In the genomic region with DNA sequence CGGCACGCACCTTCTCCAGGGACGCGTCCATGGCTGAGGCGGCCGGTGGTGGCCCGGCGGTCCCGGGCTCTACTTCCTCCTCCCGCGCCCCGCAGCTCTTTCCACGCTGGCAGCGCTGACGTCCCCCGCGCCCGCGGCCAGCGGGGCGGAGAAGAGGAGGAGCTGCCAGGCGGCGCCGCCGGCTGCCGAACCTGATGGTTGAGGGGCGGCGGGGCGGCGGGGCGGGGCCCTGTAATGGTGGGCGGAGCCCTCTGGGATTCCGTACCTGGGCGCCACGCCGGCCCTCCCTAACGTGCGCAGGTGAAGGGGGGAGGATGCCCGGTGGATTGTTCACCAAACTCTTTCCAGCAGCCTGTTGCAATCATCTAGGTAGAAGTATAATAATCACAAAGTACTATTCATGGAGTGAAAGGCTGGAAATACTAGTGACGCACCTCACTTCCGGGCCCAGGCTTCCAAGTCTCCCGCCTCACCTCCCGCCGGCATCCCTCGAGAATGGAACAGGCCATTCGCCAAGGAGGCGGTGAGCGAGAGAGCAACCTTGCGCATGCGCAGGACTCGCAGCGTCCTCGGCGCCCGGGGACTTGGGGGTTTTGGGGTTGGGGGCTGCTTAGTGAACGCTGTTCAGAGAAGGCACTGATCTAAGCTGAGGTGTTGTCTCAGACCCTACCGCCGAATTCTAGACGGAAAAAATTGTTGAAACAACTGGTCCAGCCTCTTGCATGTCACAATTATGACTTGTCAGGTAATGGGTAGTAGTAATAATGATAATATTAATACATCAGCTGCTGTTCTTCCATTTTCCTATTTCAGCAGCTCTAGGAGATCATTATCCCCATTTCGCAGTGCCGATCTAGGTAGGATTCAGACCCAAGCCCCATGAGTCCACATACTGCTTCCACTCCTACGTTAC, we compare ENCODE assay signal across 8 cellular contexts. TPM values are rescaled to one million over a fixed set of nuclear protein-coding genes. Genes with fewer than 3 reads are reported as not detected.
A peak's percentile ranks its signal among the peaks of the same experiment; 100 is the strongest.
DNase-seq lines count a peak whose midpoint lies in the region; ATAC-seq and TF ChIP-seq lines count a peak whose summit lies in the region.
"Not testable (repeated sequence)": the region's sequence is repeated elsewhere in the genome, so short reads cannot be mapped to it uniquely, and the experiment has no call there.

No MANE protein-coding gene starts in this region.

- not testable (repeated sequence) for H3K9me3 Mint-ChIP-seq in CD14-positive monocyte; activated CD4-positive, alpha-beta T cell treated with anti-CD3 and anti-CD28 coated beads, Interleukin-2, amount 10 ng/mL, durations not matched to agents 24 days and 14 days

- TF ChIP-seq CTCF in CD14-positive monocyte (IDR thresholded peaks at IDR 0.05); coronary artery (IDR thresholded peaks at IDR 0.05): not testable (repeated sequence)

- DNase-seq in CD14-positive monocyte (ENCODE audit: low spot score) (peak; percentile 64), NCI-H526 (lab: John Stamatoyannopoulos, UW) (peak; percentile 60 to 89), coronary artery (ENCODE audit: low spot score) (peak; percentile 91), left kidney (ENCODE audit: low read depth, low spot score) (peak; percentile 97)
- peak; percentile 96 for DNase-seq in activated CD4-positive, alpha-beta T cell treated with anti-CD3 and anti-CD28 coated beads, Interleukin-2, amount 10 ng/mL, durations not matched to agents 24 days and 14 days
- peak; percentile 88 for DNase-seq in stimulated activated CD4-positive, alpha-beta T cell treated with anti-CD3 and anti-CD28 coated beads, Interleukin-1b, Interleukin-23, amount 100 ng/mL, for 48 hours

- intact Hi-C loops in CD14-positive monocyte (cut with micrococcal nuclease): not testable (repeated sequence)
- intact Hi-C loops in activated CD4-positive, alpha-beta T cell treated with anti-CD3 and anti-CD28 coated beads, Interleukin-2, amount 10 ng/mL, durations not matched to agents 24 days and 14 days (cut with micrococcal nuclease): loop anchor here (2.0 kb wide), 1 partner anchor 49 kb away; the partner anchor contains the start of gene PDPR

- H3K27ac Mint-ChIP-seq in CD14-positive monocyte: peak overlapping the region in 3 of 7 donors; percentile 63 to 80 (median 74)
- peak overlapping the region; percentile 60 for H3K27ac Mint-ChIP-seq in activated CD4-positive, alpha-beta T cell treated with anti-CD3 and anti-CD28 coated beads, Interleukin-2, amount 10 ng/mL, durations not matched to agents 24 days and 14 days

- H3K4me3 Mint-ChIP-seq in CD14-positive monocyte: peak overlapping the region; percentile 73 to 89
- H3K4me3 Mint-ChIP-seq in activated CD4-positive, alpha-beta T cell treated with anti-CD3 and anti-CD28 coated beads, Interleukin-2, amount 10 ng/mL, durations not matched to agents 24 days and 14 days: peak overlapping the region; percentile 80

- H3K27ac ChIP-seq in coronary artery: peak overlapping the region; percentile 87 to 97

- not testable (repeated sequence) for H3K36me3 Mint-ChIP-seq in CD14-positive monocyte; activated CD4-positive, alpha-beta T cell treated with anti-CD3 and anti-CD28 coated beads, Interleukin-2, amount 10 ng/mL, durations not matched to agents 24 days and 14 days (ENCODE audit: low read depth)

- peaks cover 15% of the 10 kb centered on the region for H3K4me1 Mint-ChIP-seq in CD14-positive monocyte
- not testable (repeated sequence) for H3K4me1 Mint-ChIP-seq in activated CD4-positive, alpha-beta T cell treated with anti-CD3 and anti-CD28 coated beads, Interleukin-2, amount 10 ng/mL, durations not matched to agents 24 days and 14 days

- peak; percentile 94 for ATAC-seq in GM19397 (IDR thresholded peaks at IDR 0.05; ENCODE audit: unreplicated experiment)
- peak; percentile 91 for ATAC-seq in HG03521 (IDR thresholded peaks at IDR 0.05; ENCODE audit: unreplicated experiment)

- not testable (repeated sequence) for H3K27me3 Mint-ChIP-seq in CD14-positive monocyte (ENCODE audit: low read depth in 3 of 3); activated CD4-positive, alpha-beta T cell treated with anti-CD3 and anti-CD28 coated beads, Interleukin-2, amount 10 ng/mL, durations not matched to agents 24 days and 14 days

- H3K4me3 ChIP-seq in coronary artery: peak overlapping the region; percentile 94

RNA-seq across cellular contexts. Expression of gene PDPR, which starts 48.1 kb away (rescaled TPM):
- polyA plus RNA-seq in CD14-positive monocyte: 1 to 10 TPM; 5.1 to 5.7 TPM
- total RNA-seq in activated CD4-positive, alpha-beta T cell treated with anti-CD3 and anti-CD28 coated beads, Interleukin-2, amount 10 ng/mL, durations not matched to agents 24 days and 14 days: 39.8 and 41.7 TPM in 2 replicates

Comparison
In these comparisons a context has a peak if more than half of its experiments do, and no peak if none do; other contexts are left out.
1. Peak in every context shown above with its lines: DNase-seq, ATAC-seq, H3K4me3 ChIP-seq and H3K27ac ChIP-seq.